Comparison of ENCODE assay signal across 1 cellular context in genomic region chr14:88326352-88327103, GRCh38.
TF ChIP-seq lines count a peak whose summit lies in the region.

No MANE protein-coding gene starts in this region.

TF ChIP-seq in A549, 52 proteins besides CTCF, POLR2A, EP300 and RAD21:
- TF ChIP-seq FOXS1 (CRISPR knock-in tag; IDR thresholded peaks at IDR 0.05), result no peak
- TF ChIP-seq ELK1 (IDR thresholded peaks at IDR 0.05; ENCODE audit: low read depth, low read length), result no peak
- no peak for TF ChIP-seq HOXA7 (CRISPR knock-in tag; IDR thresholded peaks at IDR 0.05)
- no peak for TF ChIP-seq SMC3 (IDR thresholded peaks at IDR 0.05)
- no peak for TF ChIP-seq MAFK (IDR thresholded peaks at IDR 0.05; ENCODE audit: partially characterized antibody)
- no peak for TF ChIP-seq ATOH8 (CRISPR knock-in tag; IDR thresholded peaks at IDR 0.05; ENCODE audit: low read depth)
- TF ChIP-seq KDM5A (IDR thresholded peaks at IDR 0.05), result no peak
- no peak for TF ChIP-seq RNF2 (IDR thresholded peaks at IDR 0.05; ENCODE audit: borderline replicate concordance, low read depth)
- no peak for TF ChIP-seq HOXB13 (CRISPR knock-in tag; IDR thresholded peaks at IDR 0.05; ENCODE audit: low read depth)
- TF ChIP-seq ESRRA (IDR thresholded peaks at IDR 0.05; ENCODE audit: borderline replicate concordance, low read length), result no peak
- no peak for TF ChIP-seq JUNB (IDR thresholded peaks at IDR 0.05)
- TF ChIP-seq MYC (IDR thresholded peaks at IDR 0.05; ENCODE audit: borderline replicate concordance, low read length), result no peak
